In genomic region chr2:172296267-172297046, GRCh38 we compare ENCODE assay signal across 12 cellular contexts.
"Had no signal": no experiment of that assay in that cellular context is flagged by ENCODE, and none has a peak within 500 bp of the region (broad histone marks: within the 10 kb centered on the region; RNA-seq: fewer than 3 reads in every experiment).

No MANE protein-coding gene starts in this region.

- H3K4me2 ChIP-seq: hepatocyte had no signal

- H3K79me2 ChIP-seq: hepatocyte had no signal

- H3K4me3 ChIP-seq: hepatocyte had no signal

- H2AFZ ChIP-seq: hepatocyte had no signal

- ATAC-seq: activated naive CD8-positive, alpha-beta T cell treated with anti-CD3 and anti-CD28 coated beads, Interleukin-2, amount 50 U/mL, for 24 hours; stimulated activated memory B cell treated with anti-CD40 and anti-IgM and Interleukin-4, amounts not matched to agents 10 μg/mL and 1 μg/mL and 100 μg/mL, for 72 hours had no signal

- H3K27ac ChIP-seq: hepatocyte had no signal

- DNase-seq: activated CD4-positive, alpha-beta T cell treated with anti-CD3 and anti-CD28 coated beads for 1 hour; activated CD4-positive, alpha-beta T cell treated with anti-CD3 and anti-CD28 coated beads, Interleukin-2, amount 50 U/mL, for 4 hours; activated naive CD4-positive, alpha-beta T cell treated with anti-CD3 and anti-CD28 coated beads for 36 hours; activated naive CD8-positive, alpha-beta T cell treated with anti-CD3 and anti-CD28 coated beads, Interleukin-2, amount 50 U/mL, for 24 hours; activated T-cell treated with anti-CD3 and anti-CD28 coated beads for 4 hours; aorta; effector memory CD4-positive, alpha-beta T cell; occipital lobe; stimulated activated CD4-positive, alpha-beta T cell treated with anti-CD3 and anti-CD28 coated beads, Interleukin-2, amount 100 ng/mL, for 48 hours; T1000 had no signal
